Comparison of ENCODE assay signal across 26 cellular contexts in the genomic region with DNA sequence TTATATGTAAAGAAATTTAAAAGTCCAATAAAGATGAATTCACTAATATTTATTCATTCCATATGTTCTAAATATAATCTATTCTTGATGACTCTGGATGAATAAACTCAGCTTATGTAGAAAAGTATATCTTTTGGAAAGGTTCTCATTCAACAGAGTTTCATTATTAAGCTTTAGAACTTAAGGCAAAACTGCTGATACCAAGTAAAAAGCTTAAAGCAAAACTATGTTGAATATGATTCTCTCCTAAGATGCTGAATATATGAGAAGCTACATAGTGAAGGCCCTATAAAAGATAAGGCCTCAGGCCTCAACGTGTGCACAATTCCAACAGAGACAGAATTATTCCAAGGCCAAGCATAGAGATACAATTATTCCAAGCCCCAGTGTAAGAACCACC.
"Had no signal": no experiment of that assay in that cellular context is flagged by ENCODE, and none has a peak within 500 bp of the region (broad histone marks: within the 10 kb centered on the region; RNA-seq: fewer than 3 reads in every experiment).

No MANE protein-coding gene starts in this region.

- H3K4me1 ChIP-seq: neural progenitor cell, parathyroid adenoma, psoas muscle, right lobe of liver, sigmoid colon, vagina had no signal

- FAIRE-seq: small intestine, urothelium cell line had no signal

- H3K27ac ChIP-seq: neural progenitor cell, ovary, parathyroid adenoma, psoas muscle, right lobe of liver, sigmoid colon, stomach, thoracic aorta, thyroid gland, tibial nerve, upper lobe of left lung, vagina had no signal

- ATAC-seq: natural killer cell; psoas muscle; right lobe of liver; stimulated activated effector memory CD8-positive, alpha-beta T cell treated with anti-CD3 and anti-CD28 coated beads, Interleukin-12 subunit alpha, Interleukin-12 subunit beta, amount 100 ng/mL, for 72 hours; stimulated activated naive B cell treated with anti-CD40 and anti-IgM and Interleukin-4, amounts not matched to agents 10 μg/mL and 1 μg/mL and 100 μg/mL, for 72 hours had no signal

- H3K9me3 ChIP-seq: ovary, psoas muscle, right lobe of liver, sigmoid colon, stomach, thoracic aorta, thyroid gland, tibial nerve, upper lobe of left lung, vagina had no signal

- H3K4me3 ChIP-seq: neural progenitor cell, ovary, psoas muscle, right lobe of liver, sigmoid colon, stomach, thoracic aorta, thyroid gland, tibial nerve, upper lobe of left lung, vagina had no signal

- DNase-seq: natural killer cell; occipital lobe; ovary; posterior cingulate gyrus; psoas muscle; right cardiac atrium; right lobe of liver; sigmoid colon; small intestine; stimulated activated CD4-positive, alpha-beta T cell treated with anti-CD3 and anti-CD28 coated beads, Interleukin-15, amount 100 ng/mL, for 24 hours; stimulated activated CD4-positive, alpha-beta T cell treated with anti-CD3 and anti-CD28 coated beads, Interleukin-2, amount 100 ng/mL, for 24 hours; stimulated activated CD4-positive, alpha-beta T cell treated with anti-CD3 and anti-CD28 coated beads, Interleukin-2, amount 100 ng/mL, for 48 hours; stimulated activated CD4-positive, alpha-beta T cell treated with anti-CD3 and anti-CD28 coated beads, Interleukin-4, amount 100 ng/mL, for 24 hours; stimulated activated naive B cell treated with anti-CD40 and anti-IgM and Interleukin-4, amounts not matched to agents 10 μg/mL and 1 μg/mL and 100 μg/mL, for 72 hours; stimulated activated naive CD4-positive, alpha-beta T cell treated with Interleukin-2 at 50 U/mL for 16 hours; stomach; thyroid gland; trophoblast cell; upper lobe of left lung had no signal

- H3K36me3 ChIP-seq: neural progenitor cell, ovary, thyroid gland had no signal

- H3K9ac ChIP-seq: neural progenitor cell, parathyroid adenoma had no signal

- H3K27me3 ChIP-seq: neural progenitor cell, ovary, right lobe of liver, sigmoid colon, stomach, thyroid gland, tibial nerve, upper lobe of left lung, vagina had no signal
